9 cellular contexts compared by ENCODE assay signal in the genomic region with DNA sequence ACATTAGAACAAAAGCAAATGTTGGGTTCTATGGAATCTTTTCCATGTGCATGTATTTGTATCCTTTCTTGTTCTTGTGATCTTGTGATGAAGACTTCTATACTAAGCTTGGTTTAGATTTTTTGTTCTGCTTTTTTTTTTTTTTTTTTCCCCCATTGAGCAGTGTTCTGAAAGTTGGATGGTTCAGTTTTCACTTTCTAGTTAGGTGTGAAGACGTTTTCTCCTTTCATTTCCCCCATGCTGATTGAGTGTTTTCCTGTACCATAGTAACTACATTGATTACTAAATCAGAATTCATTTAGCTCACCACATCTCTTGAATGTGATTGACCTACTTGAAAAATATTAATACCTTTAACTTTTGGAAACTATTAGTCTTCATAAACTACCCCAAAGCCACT.
DNase-seq lines count a peak whose midpoint lies in the region; ATAC-seq and FAIRE-seq lines count a peak whose summit lies in the region.
"Had no signal": no experiment of that assay in that cellular context is flagged by ENCODE, and none has a peak within 500 bp of the region (broad histone marks: within the 10 kb centered on the region; RNA-seq: fewer than 3 reads in every experiment).

No MANE protein-coding gene starts in this region.

- H3K9me3 Mint-ChIP-seq in activated naive CD4-positive, alpha-beta T cell treated with anti-CD3 and anti-CD28 coated beads, Interleukin-2, amount 50 U/mL, for 24 hours, result no peaks in the 10 kb centered on the region
- H3K9me3 Mint-ChIP-seq in stimulated activated naive CD8-positive, alpha-beta T cell treated with anti-CD3 and anti-CD28 coated beads, Interleukin-15, amount 100 ng/mL, for 72 hours, result no peaks in the 10 kb centered on the region
- H3K9me3 Mint-ChIP-seq: effector memory CD8-positive, alpha-beta T cell had no signal

- H3K27ac ChIP-seq in HUES6 (ENCODE audit: low read depth, low read length), result 0 out of 2 replicates have a peak overlapping the region, but pooled peaks have one; percentile 3

- H3K4me1 ChIP-seq in HUES6 (ENCODE audit: control insufficient read depth, insufficient read depth, low read length), result no peaks in the 10 kb centered on the region

- no peak for FAIRE-seq in urothelium cell line (lab: Jason Lieb, UNC)

- no peaks in the 10 kb centered on the region for H3K27me3 ChIP-seq in HUES6 (ENCODE audit: control insufficient read depth, insufficient read depth, low read length)

- no peak overlapping the region for H3K9ac ChIP-seq in HUES6 (ENCODE audit: low read length)

- H3K4me3 Mint-ChIP-seq in activated naive CD4-positive, alpha-beta T cell treated with anti-CD3 and anti-CD28 coated beads, Interleukin-2, amount 50 U/mL, for 24 hours, result no peak overlapping the region
- H3K4me3 Mint-ChIP-seq in stimulated activated naive CD8-positive, alpha-beta T cell treated with anti-CD3 and anti-CD28 coated beads, Interleukin-15, amount 100 ng/mL, for 72 hours, result peak overlapping the region; percentile 2 to 11
- H3K4me3 Mint-ChIP-seq: effector memory CD8-positive, alpha-beta T cell had no signal

- H3K27me3 Mint-ChIP-seq in activated naive CD4-positive, alpha-beta T cell treated with anti-CD3 and anti-CD28 coated beads, Interleukin-2, amount 50 U/mL, for 24 hours, result no peaks in the 10 kb centered on the region
- H3K27me3 Mint-ChIP-seq in stimulated activated naive CD8-positive, alpha-beta T cell treated with anti-CD3 and anti-CD28 coated beads, Interleukin-15, amount 100 ng/mL, for 72 hours, result no peaks in the 10 kb centered on the region
- H3K27me3 Mint-ChIP-seq: effector memory CD8-positive, alpha-beta T cell had no signal

- H3K4me3 ChIP-seq in HUES6 (ENCODE audit: low read depth, low read length), result no peak overlapping the region

- no peaks in the 10 kb centered on the region for H3K9me3 ChIP-seq in HUES6 (ENCODE audit: control insufficient read depth, insufficient read depth, low read depth, low read length)

- peaks cover 28% of the 10 kb centered on the region for H3K36me3 Mint-ChIP-seq in activated naive CD4-positive, alpha-beta T cell treated with anti-CD3 and anti-CD28 coated beads, Interleukin-2, amount 50 U/mL, for 24 hours

- peaks cover 97% of the 10 kb centered on the region for H3K36me3 ChIP-seq in HUES6 (ENCODE audit: control insufficient read depth, insufficient read depth, low read length)

- peaks cover 31% of the 10 kb centered on the region for H3K4me1 Mint-ChIP-seq in activated naive CD4-positive, alpha-beta T cell treated with anti-CD3 and anti-CD28 coated beads, Interleukin-2, amount 50 U/mL, for 24 hours
- H3K4me1 Mint-ChIP-seq in stimulated activated naive CD8-positive, alpha-beta T cell treated with anti-CD3 and anti-CD28 coated beads, Interleukin-15, amount 100 ng/mL, for 72 hours, result peaks cover 60% of the 10 kb centered on the region

- peak overlapping the region; percentile 5 for H3K27ac Mint-ChIP-seq in activated naive CD4-positive, alpha-beta T cell treated with anti-CD3 and anti-CD28 coated beads, Interleukin-2, amount 50 U/mL, for 24 hours
- H3K27ac Mint-ChIP-seq in stimulated activated naive CD8-positive, alpha-beta T cell treated with anti-CD3 and anti-CD28 coated beads, Interleukin-15, amount 100 ng/mL, for 72 hours, result peak overlapping the region in 1 of 2 donors; percentile 2

- ATAC-seq in HG02623 (IDR thresholded peaks at IDR 0.05; ENCODE audit: unreplicated experiment) (peak; percentile 78), HG02642 (IDR thresholded peaks at IDR 0.05; ENCODE audit: poor library complexity, unreplicated experiment) (no peak)
- peak; percentile 98 for ATAC-seq in stimulated activated naive CD8-positive, alpha-beta T cell treated with anti-CD3 and anti-CD28 coated beads, Interleukin-15, amount 100 ng/mL, for 72 hours
- ATAC-seq: effector memory CD8-positive, alpha-beta T cell had no signal

- DNase-seq in activated naive CD4-positive, alpha-beta T cell (lab: John Stamatoyannopoulos, UW), result no peak
- DNase-seq in stimulated activated naive CD8-positive, alpha-beta T cell treated with anti-CD3 and anti-CD28 coated beads, Interleukin-15, amount 100 ng/mL, for 72 hours, result no peak
- no peak for DNase-seq in urothelium cell line (ENCODE audit: low spot score)
- no peak for DNase-seq in stimulated activated naive CD4-positive, alpha-beta T cell (lab: John Stamatoyannopoulos, UW)
- DNase-seq: effector memory CD8-positive, alpha-beta T cell had no signal
